In the genomic region with DNA sequence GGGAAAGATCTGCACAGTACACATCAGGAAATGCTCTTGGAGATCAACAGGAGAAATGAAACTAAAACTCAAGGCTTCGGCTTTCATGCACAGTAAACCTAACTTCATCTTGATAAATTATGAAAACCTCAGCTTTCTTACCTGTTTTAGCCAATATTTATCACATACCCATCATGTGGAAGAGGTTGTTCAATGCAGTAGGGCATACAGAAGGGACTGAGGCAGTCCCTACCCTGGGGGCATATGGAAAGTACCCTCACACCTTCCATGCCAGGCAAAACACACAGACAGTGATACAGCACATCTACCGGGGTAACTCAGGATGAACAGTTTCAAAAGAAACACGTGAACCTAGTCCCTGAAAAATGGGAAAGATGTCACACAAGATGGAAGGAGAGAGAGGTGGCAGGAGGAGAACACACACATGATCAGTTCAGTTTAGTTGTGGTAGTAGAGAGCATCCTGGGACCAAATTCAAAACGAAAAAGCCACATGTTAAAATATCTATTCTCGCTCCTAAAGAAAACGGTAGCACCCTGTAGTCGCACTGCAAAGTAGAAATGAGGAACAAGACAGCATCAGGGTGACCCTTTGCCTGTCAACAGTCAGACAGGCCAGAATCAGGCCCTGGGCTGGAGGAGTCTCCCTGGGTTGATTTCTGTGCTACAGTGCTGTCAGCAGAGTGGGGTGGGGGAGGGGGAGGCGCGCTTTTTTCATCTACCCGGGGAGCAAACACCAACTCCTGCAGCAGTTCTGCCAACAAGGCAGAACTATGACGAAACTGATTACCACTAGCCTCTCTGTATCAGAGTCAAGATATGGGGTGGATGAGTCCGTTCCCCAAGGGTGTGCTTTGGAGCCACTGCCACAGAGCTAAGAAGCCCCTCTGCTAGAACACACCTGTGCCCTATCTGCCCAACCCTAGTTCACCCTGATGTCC, we compare ENCODE assay signal across 8 cellular contexts. TPM values are rescaled to one million over a fixed set of nuclear protein-coding genes. Genes with fewer than 3 reads are reported as not detected.
A peak's percentile ranks its signal among the peaks of the same experiment; 100 is the strongest.
DNase-seq lines count a peak whose midpoint lies in the region; ATAC-seq lines count a peak whose summit lies in the region.

No MANE protein-coding gene starts in this region.

- H3K27me3 ChIP-seq in BLaER1 treated with 17β-estradiol and CSF1 and Interleukin-3, amounts not matched to agents 10 nM and 100 nM = no peaks in the 10 kb centered on the region
- H3K27me3 ChIP-seq in mesendoderm (ENCODE audit: insufficient read depth, low read length, poor library complexity) (no peaks in the 10 kb centered on the region), thymus (ENCODE audit: control insufficient read depth, insufficient read depth) (no peaks in the 10 kb centered on the region)

- no peak overlapping the region for H3K18ac ChIP-seq in mesendoderm (ENCODE audit: low read length)

- H3K27me3 Mint-ChIP-seq in dendritic cell treated with granulocyte-macrophage colony-stimulating factor and Interleukin-4, amounts not matched to agents 40 ng/mL and 50 ng/mL, for 4 days = no peaks in the 10 kb centered on the region

- peaks cover 34% of the 10 kb centered on the region for H3K36me3 Mint-ChIP-seq in dendritic cell treated with granulocyte-macrophage colony-stimulating factor and Interleukin-4, amounts not matched to agents 40 ng/mL and 50 ng/mL, for 4 days (ENCODE audit: low read depth)

- no peaks in the 10 kb centered on the region for H3K9me3 ChIP-seq in BLaER1 treated with 17β-estradiol and CSF1 and Interleukin-3, amounts not matched to agents 10 nM and 100 nM (replicated peaks in 1 of 11)
- H3K9me3 ChIP-seq in thymus (ENCODE audit: control insufficient read depth) = no peaks in the 10 kb centered on the region

- DNase-seq in HT1080 (ENCODE audit: low read depth) (peak; percentile 18), T-helper 2 cell (peak in 3 of 5 experiments; percentile 27 to 89 (median 37)), mesendoderm (peak; percentile 50)

- H2BK15ac ChIP-seq in mesendoderm (replicated peaks; ENCODE audit: low read depth) = no peak overlapping the region

- WGBS in mesendoderm (ENCODE audit: extremely low coverage, insufficient coverage, low lambda C conversion rate) = no CpG with 5 or more reads among the region's 12 CpGs
- 3% methylated on average over 12 of the region's 12 CpGs for WGBS in thymus

- peaks cover 58% of the 10 kb centered on the region for H3K4me1 Mint-ChIP-seq in dendritic cell treated with granulocyte-macrophage colony-stimulating factor and Interleukin-4, amounts not matched to agents 40 ng/mL and 50 ng/mL, for 4 days (ENCODE audit: low read depth)

- peaks cover 38 to 71% (median 47%) of the 10 kb centered on the region in 10 experiments for H3K4me1 ChIP-seq in BLaER1 treated with 17β-estradiol and CSF1 and Interleukin-3, amounts not matched to agents 10 nM and 100 nM
- H3K4me1 ChIP-seq in mesendoderm (ENCODE audit: control insufficient read depth, low read depth, low read length) (peaks cover 4% of the 10 kb centered on the region), thymus (ENCODE audit: control insufficient read depth, insufficient read depth, low read length) (peaks cover 20% of the 10 kb centered on the region)

- intact Hi-C loops in dendritic cell treated with granulocyte-macrophage colony-stimulating factor and Interleukin-4, amounts not matched to agents 40 ng/mL and 50 ng/mL, for 4 days (cut with micrococcal nuclease) = loop anchor here (10.0 kb wide), 1 partner anchor 135 kb away; the partner anchor contains the start of gene CLTCL1

- H3K23ac ChIP-seq in mesendoderm (ENCODE audit: low read length) = no peak overlapping the region

- H3K4me3 ChIP-seq in BLaER1 treated with 17β-estradiol and CSF1 and Interleukin-3, amounts not matched to agents 10 nM and 100 nM = peak overlapping the region; percentile 83 to 99 (median 98)
- H3K4me3 ChIP-seq in mesendoderm (ENCODE audit: low read length) (peak overlapping the region; percentile 87), thymus (ENCODE audit: low read length) (peak overlapping the region; percentile 93)

- peak overlapping the region; percentile 95 for H3K56ac ChIP-seq in mesendoderm (ENCODE audit: low read length)

- peak overlapping the region; percentile 97 for H3K27ac Mint-ChIP-seq in dendritic cell treated with granulocyte-macrophage colony-stimulating factor and Interleukin-4, amounts not matched to agents 40 ng/mL and 50 ng/mL, for 4 days

- peaks cover 40 to 68% (median 59%) of the 10 kb centered on the region in 11 experiments; a peak in 21 of 22 replicates for H4K20me1 ChIP-seq in BLaER1 treated with 17β-estradiol and CSF1 and Interleukin-3, amounts not matched to agents 10 nM and 100 nM

- H3K4ac ChIP-seq in mesendoderm (ENCODE audit: low read depth, low read length) = no peak overlapping the region

- H3K79me2 ChIP-seq in mesendoderm (ENCODE audit: control insufficient read depth, insufficient read depth, low read length) = peaks cover 52% of the 10 kb centered on the region

- no peak overlapping the region for H2AK5ac ChIP-seq in mesendoderm (ENCODE audit: low read length)

- H3K4me2 ChIP-seq in BLaER1 treated with 17β-estradiol and CSF1 and Interleukin-3, amounts not matched to agents 10 nM and 100 nM = peak overlapping the region; percentile 87 to 99 (median 96)
- peak overlapping the region; percentile 93 for H3K4me2 ChIP-seq in mesendoderm (ENCODE audit: low read length)

- H2BK120ac ChIP-seq in mesendoderm (ENCODE audit: low read depth, low read length) = no peak overlapping the region

- H4K8ac ChIP-seq in mesendoderm (ENCODE audit: low read depth, low read length) = no peak overlapping the region

- no peaks in the 10 kb centered on the region for H3K9me3 Mint-ChIP-seq in dendritic cell treated with granulocyte-macrophage colony-stimulating factor and Interleukin-4, amounts not matched to agents 40 ng/mL and 50 ng/mL, for 4 days

- peak overlapping the region; percentile 83 for H3K4me3 Mint-ChIP-seq in dendritic cell treated with granulocyte-macrophage colony-stimulating factor and Interleukin-4, amounts not matched to agents 40 ng/mL and 50 ng/mL, for 4 days

- H3K9ac ChIP-seq in BLaER1 treated with 17β-estradiol and CSF1 and Interleukin-3, amounts not matched to agents 10 nM and 100 nM = peak overlapping the region; percentile 87 to 99 (median 97)
- peak overlapping the region; percentile 88 for H3K9ac ChIP-seq in mesendoderm (ENCODE audit: low read length)

- no peak overlapping the region for H4K5ac ChIP-seq in mesendoderm (ENCODE audit: low read length)

- H3K79me1 ChIP-seq in mesendoderm (ENCODE audit: low read length) = peaks cover 27% of the 10 kb centered on the region

- no peak for ATAC-seq in HG02981 (IDR thresholded peaks at IDR 0.05; ENCODE audit: unreplicated experiment)
- no peak for ATAC-seq in HG02642 (IDR thresholded peaks at IDR 0.05; ENCODE audit: poor library complexity, unreplicated experiment)

- no peak overlapping the region for H2BK5ac ChIP-seq in mesendoderm (ENCODE audit: low read length)

- H3K27ac ChIP-seq in BLaER1 treated with 17β-estradiol and CSF1 and Interleukin-3, amounts not matched to agents 10 nM and 100 nM = peak overlapping the region; percentile 88 to 99 (median 96)
- H3K27ac ChIP-seq in mesendoderm (ENCODE audit: low read depth, low read length) (peak overlapping the region; percentile 82), thymus (ENCODE audit: low read depth) (peak overlapping the region; percentile 96)

- H3K36me3 ChIP-seq in BLaER1 treated with 17β-estradiol and CSF1 and Interleukin-3, amounts not matched to agents 10 nM and 100 nM = peaks cover 14 to 54% (median 30%) of the 10 kb centered on the region in 11 experiments; a peak in 20 of 22 replicates
- H3K36me3 ChIP-seq in mesendoderm (ENCODE audit: control insufficient read depth, insufficient read depth, low read length) = no peaks in the 10 kb centered on the region
- H3K36me3 ChIP-seq in thymus (ENCODE audit: control insufficient read depth, insufficient read depth) = peaks cover 6% of the 10 kb centered on the region

RNA-seq across cellular contexts. Expression of gene HIRA, which starts 1.3 kb away (rescaled TPM):
- 26.6 and 28.6 TPM in 2 replicates for total RNA-seq in HT1080 (2014; rRNA removed; shearing (Covaris generic))
- polyA plus RNA-seq in HT1080 (2015; cell fraction: cytosol; rRNA removed) = 29.9 and 30.2 TPM in 2 replicates
- 19.5 and 19.7 TPM in 2 replicates for polyA plus RNA-seq in HT1080 (2015; cell fraction: nucleus; rRNA removed)
- 33.7 TPM for polyA plus RNA-seq in mesendoderm (2013, experiment 1 of 2)
- polyA plus RNA-seq in mesendoderm (2013, experiment 2 of 2) = 34.4 TPM
- polyA plus RNA-seq in thymus = 15.9 TPM

RNA-seq across cellular contexts. Expression of gene MRPL40, which starts 2.1 kb away (rescaled TPM):
- total RNA-seq in HT1080 (2014; rRNA removed; shearing (Covaris generic)) = 47.3 and 63.5 TPM in 2 replicates
- polyA plus RNA-seq in HT1080 (2015; cell fraction: cytosol; rRNA removed) = 41.9 and 49.5 TPM in 2 replicates
- polyA plus RNA-seq in HT1080 (2015; cell fraction: nucleus; rRNA removed) = 21.3 and 24.9 TPM in 2 replicates
- polyA plus RNA-seq in mesendoderm (2013, experiment 1 of 2) = 20.6 TPM
- 21.9 TPM for polyA plus RNA-seq in mesendoderm (2013, experiment 2 of 2)
- polyA plus RNA-seq in thymus = 50.6 TPM

RNA-seq across cellular contexts. Expression of gene C22orf39, which starts 17.3 kb away (rescaled TPM):
- total RNA-seq in HT1080 (2014; rRNA removed; shearing (Covaris generic)) = 35.9 and 45.7 TPM in 2 replicates
- polyA plus RNA-seq in HT1080 (2015; cell fraction: cytosol; rRNA removed) = 34.6 and 39.9 TPM in 2 replicates
- 14.0 and 14.8 TPM in 2 replicates for polyA plus RNA-seq in HT1080 (2015; cell fraction: nucleus; rRNA removed)
- 15.7 TPM for polyA plus RNA-seq in mesendoderm (2013, experiment 1 of 2)
- polyA plus RNA-seq in mesendoderm (2013, experiment 2 of 2) = 15.7 TPM
- polyA plus RNA-seq in thymus = 43.4 TPM

RNA-seq across cellular contexts. Expression of gene UFD1, which starts 48.8 kb away (rescaled TPM):
- 94.0 and 115 TPM in 2 replicates for total RNA-seq in HT1080 (2014; rRNA removed; shearing (Covaris generic))
- polyA plus RNA-seq in HT1080 (2015; cell fraction: cytosol; rRNA removed) = 52.7 and 70.3 TPM in 2 replicates
- polyA plus RNA-seq in HT1080 (2015; cell fraction: nucleus; rRNA removed) = 61.7 and 63.6 TPM in 2 replicates
- polyA plus RNA-seq in mesendoderm (2013, experiment 1 of 2) = 115 TPM
- 113 TPM for polyA plus RNA-seq in mesendoderm (2013, experiment 2 of 2)
- 130 TPM for polyA plus RNA-seq in thymus

RNA-seq across cellular contexts. Expression of gene CDC45, which starts 49.5 kb away (rescaled TPM):
- total RNA-seq in HT1080 (2014; rRNA removed; shearing (Covaris generic)) = 56.6 and 59.7 TPM in 2 replicates
- 39.8 and 46.2 TPM in 2 replicates for polyA plus RNA-seq in HT1080 (2015; cell fraction: cytosol; rRNA removed)
- polyA plus RNA-seq in HT1080 (2015; cell fraction: nucleus; rRNA removed) = 51.6 and 61.3 TPM in 2 replicates
- 20.0 TPM for polyA plus RNA-seq in mesendoderm (2013, experiment 1 of 2)
- polyA plus RNA-seq in mesendoderm (2013, experiment 2 of 2) = 20.5 TPM
- 5.1 TPM for polyA plus RNA-seq in thymus
